24 cellular contexts compared by ENCODE assay signal in genomic region chr7:51551070-51551469, GRCh38.
"Had no signal": no experiment of that assay in that cellular context is flagged by ENCODE, and none has a peak within 500 bp of the region (broad histone marks: within the 10 kb centered on the region; RNA-seq: fewer than 3 reads in every experiment).

No MANE protein-coding gene starts in this region.

- H3K27ac ChIP-seq: neural progenitor cell, ovary, parathyroid adenoma, psoas muscle, right lobe of liver, sigmoid colon, stomach, thoracic aorta, thyroid gland, tibial nerve, upper lobe of left lung, vagina had no signal

- DNase-seq: occipital lobe; ovary; psoas muscle; right cardiac atrium; right lobe of liver; sigmoid colon; small intestine; stimulated activated CD4-positive, alpha-beta T cell treated with anti-CD3 and anti-CD28 coated beads, Interleukin-15, amount 100 ng/mL, for 24 hours; stimulated activated CD4-positive, alpha-beta T cell treated with anti-CD3 and anti-CD28 coated beads, Interleukin-2, amount 100 ng/mL, for 24 hours; stimulated activated CD4-positive, alpha-beta T cell treated with anti-CD3 and anti-CD28 coated beads, Interleukin-2, amount 100 ng/mL, for 48 hours; stimulated activated CD4-positive, alpha-beta T cell treated with anti-CD3 and anti-CD28 coated beads, Interleukin-4, amount 100 ng/mL, for 24 hours; stimulated activated naive B cell treated with anti-CD40 and anti-IgM and Interleukin-4, amounts not matched to agents 10 μg/mL and 1 μg/mL and 100 μg/mL, for 72 hours; stimulated activated naive CD4-positive, alpha-beta T cell treated with Interleukin-2 at 50 U/mL for 16 hours; stomach; thyroid gland; trophoblast cell; upper lobe of left lung had no signal

- H3K36me3 ChIP-seq: neural progenitor cell, ovary, right lobe of liver, sigmoid colon, stomach, thoracic aorta, thyroid gland, tibial nerve, upper lobe of left lung, vagina had no signal

- H2AFZ ChIP-seq: neural progenitor cell, parathyroid adenoma had no signal

- ATAC-seq: psoas muscle; right cardiac atrium; stimulated activated effector memory CD8-positive, alpha-beta T cell treated with anti-CD3 and anti-CD28 coated beads, Interleukin-12 subunit alpha, Interleukin-12 subunit beta, amount 100 ng/mL, for 72 hours; stimulated activated naive B cell treated with anti-CD40 and anti-IgM and Interleukin-4, amounts not matched to agents 10 μg/mL and 1 μg/mL and 100 μg/mL, for 72 hours had no signal

- H3K4me3 ChIP-seq: neural progenitor cell, ovary, psoas muscle, right lobe of liver, sigmoid colon, stomach, thoracic aorta, thyroid gland, tibial nerve, upper lobe of left lung, vagina had no signal

- H3K4me1 ChIP-seq: neural progenitor cell, parathyroid adenoma, psoas muscle, right lobe of liver, sigmoid colon, stomach, thyroid gland, tibial nerve, upper lobe of left lung, vagina had no signal

- H3K79me2 ChIP-seq: parathyroid adenoma had no signal

- H3K9me3 ChIP-seq: ovary, right lobe of liver, sigmoid colon, thoracic aorta, thyroid gland, vagina had no signal

- H3K9ac ChIP-seq: neural progenitor cell, parathyroid adenoma had no signal

- H3K4me2 ChIP-seq: neural progenitor cell had no signal

- H3K27me3 ChIP-seq: neural progenitor cell, ovary, right lobe of liver, sigmoid colon, stomach, thyroid gland, tibial nerve, upper lobe of left lung, vagina had no signal

- FAIRE-seq: small intestine, urothelium cell line had no signal
